In the genomic region with DNA sequence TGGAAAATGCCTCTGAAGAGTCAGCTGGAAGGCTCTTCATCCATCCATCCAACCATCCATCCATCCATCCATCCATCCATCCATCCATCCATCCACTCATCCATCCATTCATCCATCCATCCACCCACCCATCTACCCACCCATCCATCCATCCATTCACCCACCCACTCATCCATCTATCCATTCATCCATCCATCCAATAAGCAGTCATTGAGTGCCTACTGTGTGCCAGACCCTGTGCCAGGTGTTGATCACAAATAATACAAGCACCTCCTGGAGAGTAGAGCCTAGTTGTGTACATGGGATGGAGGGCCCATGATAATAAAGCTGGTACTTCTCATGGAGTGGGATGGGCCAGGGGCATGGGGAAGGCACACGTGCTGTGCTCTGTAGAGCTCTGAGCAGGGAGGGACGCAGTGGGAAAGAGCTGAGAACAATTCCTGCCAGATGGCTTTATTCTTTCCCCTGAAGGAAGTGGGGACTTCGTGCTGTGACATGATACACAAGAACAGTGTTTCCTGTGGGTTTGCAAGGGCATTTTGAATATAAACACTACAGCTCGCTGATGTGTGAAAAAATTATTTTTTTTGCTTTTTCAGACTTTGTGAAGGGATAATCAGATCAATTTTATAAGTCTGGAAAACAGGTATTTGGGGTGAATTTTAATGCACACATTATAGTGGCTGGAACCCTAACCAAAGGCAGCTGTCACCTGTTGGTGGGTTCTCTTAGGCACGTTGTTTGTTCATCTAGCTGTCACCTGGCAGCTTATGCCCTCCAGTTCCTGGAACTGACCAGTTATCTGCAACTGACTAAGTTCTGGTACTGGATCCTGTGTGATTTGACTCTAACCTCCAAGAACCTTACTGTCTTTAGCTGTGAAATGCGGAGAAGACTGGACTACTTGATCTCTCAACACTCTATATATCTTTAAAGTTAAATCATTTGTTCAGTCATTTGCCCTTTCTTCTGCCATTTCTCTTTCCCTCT, we compare ENCODE assay signal across 17 cellular contexts.
DNase-seq lines count a peak whose midpoint lies in the region; ATAC-seq and TF ChIP-seq lines count a peak whose summit lies in the region.
"Had no signal": no experiment of that assay in that cellular context is flagged by ENCODE, and none has a peak within 500 bp of the region (broad histone marks: within the 10 kb centered on the region; RNA-seq: fewer than 3 reads in every experiment).

No MANE protein-coding gene starts in this region.

- H3K9me3 Mint-ChIP-seq in CD4-positive, alpha-beta T cell: no peaks in the 10 kb centered on the region
- no peaks in the 10 kb centered on the region for H3K9me3 Mint-ChIP-seq in T-helper 1 cell treated with Interleukin-12 subunit alpha and Interleukin-12 subunit beta and Interleukin-4 antibody, amounts not matched to agents 30 μg/mL and 1 μg/mL, for 36 hours
- H3K9me3 Mint-ChIP-seq in endothelial cell (ENCODE audit: unreplicated experiment) (no peaks in the 10 kb centered on the region), MCF 10A (ENCODE audit: unreplicated experiment) (no peaks in the 10 kb centered on the region)
- H3K9me3 Mint-ChIP-seq: nephron progenitor cell had no signal

- BruUV-seq in MCF 10A (replicated peaks; lab: Mats Ljungman, UMichigan): no TSS peak

- POLR2A ChIA-PET in CD4-positive, alpha-beta T cell (lab: Charles Lee): interaction anchor here (1.1 to 1.9 kb wide), 9 partner anchors 11 to 113 kb away, joined by 3 to 9 read pairs (median 6); a partner anchor contains a TSS
- POLR2A ChIA-PET in MCF 10A (lab: Yijun Ruan, JAX): interaction anchor here (0.6 kb wide), 1 partner anchor 25 kb away, joined by 3 read pairs; no protein-coding TSS in a partner anchor

- H3K79me2 ChIP-seq in DOHH2 (ENCODE audit: control insufficient read depth, low read length): no peaks in the 10 kb centered on the region

- H3K4me3 ChIP-seq in DOHH2 (ENCODE audit: low read length): no peak overlapping the region
- H3K4me3 ChIP-seq in mucosa of descending colon: no peak overlapping the region
- H3K4me3 ChIP-seq: upper lobe of left lung had no signal

- H3K4me2 ChIP-seq in DOHH2 (ENCODE audit: low read length): peak overlapping the region; percentile 16; the same call in 1 of the 2 replicates

- H3K4me1 Mint-ChIP-seq in CD4-positive, alpha-beta T cell (ENCODE audit: low read depth): peaks cover 76% of the 10 kb centered on the region
- peaks cover 21% of the 10 kb centered on the region for H3K4me1 Mint-ChIP-seq in T-helper 1 cell treated with Interleukin-12 subunit alpha and Interleukin-12 subunit beta and Interleukin-4 antibody, amounts not matched to agents 30 μg/mL and 1 μg/mL, for 36 hours (ENCODE audit: low read depth)
- H3K4me1 Mint-ChIP-seq in endothelial cell (ENCODE audit: unreplicated experiment) (peaks cover 45% of the 10 kb centered on the region), MCF 10A (ENCODE audit: insufficient read depth, unreplicated experiment) (no peaks in the 10 kb centered on the region)
- H3K4me1 Mint-ChIP-seq: nephron progenitor cell had no signal

- no peak for TF ChIP-seq CTCF in CD4-positive, alpha-beta T cell (IDR thresholded peaks at IDR 0.05)
- TF ChIP-seq CTCF in DOHH2 (IDR thresholded peaks at IDR 0.05; ENCODE audit: low read depth, low read length, poor library complexity, severe bottlenecking) (no peak), endothelial cell (IDR thresholded peaks at IDR 0.05; ENCODE audit: unreplicated experiment) (no peak), mucosa of descending colon (IDR thresholded peaks at IDR 0.05) (no peak), MCF 10A (IDR thresholded peaks at IDR 0.05; ENCODE audit: unreplicated experiment) (no peak)

- intact Hi-C loops in CD4-positive, alpha-beta T cell (cut with DNase I, micrococcal nuclease): no loop called here
- intact Hi-C loops in mucosa of descending colon (cut with DNase I, micrococcal nuclease): no loop called here
- intact Hi-C loops in MCF 10A (cut with micrococcal nuclease): no loop called here

- CTCF ChIA-PET in CD4-positive, alpha-beta T cell (lab: Charles Lee): no interaction called here
- CTCF ChIA-PET in MCF 10A (lab: Yijun Ruan, JAX): interaction anchor here (0.6 to 1.4 kb wide), 5 partner anchors 8 to 159 kb away, joined by 3 to 5 read pairs (median 3); no protein-coding TSS in a partner anchor

- no peaks in the 10 kb centered on the region for H3K27me3 Mint-ChIP-seq in CD4-positive, alpha-beta T cell
- H3K27me3 Mint-ChIP-seq in T-helper 1 cell treated with Interleukin-12 subunit alpha and Interleukin-12 subunit beta and Interleukin-4 antibody, amounts not matched to agents 30 μg/mL and 1 μg/mL, for 36 hours (ENCODE audit: low read depth): no peaks in the 10 kb centered on the region
- H3K27me3 Mint-ChIP-seq in endothelial cell (ENCODE audit: unreplicated experiment) (no peaks in the 10 kb centered on the region), MCF 10A (ENCODE audit: insufficient read depth, unreplicated experiment) (peaks cover 15% of the 10 kb centered on the region)

- H3K27me3 ChIP-seq in CD4-positive, alpha-beta T cell (ENCODE audit: control insufficient read depth, insufficient read depth, low read length): no peaks in the 10 kb centered on the region
- 0 out of 2 replicates have a peak, but pooled peaks cover 3% of the 10 kb centered on the region for H3K27me3 ChIP-seq in DOHH2 (ENCODE audit: control insufficient read depth, low read length)
- H3K27me3 ChIP-seq: upper lobe of left lung had no signal

- no peaks in the 10 kb centered on the region for H3K9me2 ChIP-seq in DOHH2 (replicated peaks; ENCODE audit: control insufficient read depth, low read length)

- H3K4me1 ChIP-seq in DOHH2 (ENCODE audit: control insufficient read depth, low read length) (peaks cover 8% of the 10 kb centered on the region), mucosa of descending colon (ENCODE audit: low read depth) (no peaks in the 10 kb centered on the region)

- H3F3A ChIP-seq in DOHH2 (ENCODE audit: control insufficient read depth, insufficient read depth): no peaks in the 10 kb centered on the region

- H3K4me3 Mint-ChIP-seq in CD4-positive, alpha-beta T cell: peak overlapping the region; percentile 75
- no peak overlapping the region for H3K4me3 Mint-ChIP-seq in T-helper 1 cell treated with Interleukin-12 subunit alpha and Interleukin-12 subunit beta and Interleukin-4 antibody, amounts not matched to agents 30 μg/mL and 1 μg/mL, for 36 hours
- H3K4me3 Mint-ChIP-seq in endothelial cell (ENCODE audit: unreplicated experiment) (no peak overlapping the region), MCF 10A (ENCODE audit: unreplicated experiment) (no peak overlapping the region)
- H3K4me3 Mint-ChIP-seq: nephron progenitor cell had no signal

- peak; percentile 26 for ATAC-seq in CD4-positive, alpha-beta T cell (ENCODE audit: poor library complexity)
- ATAC-seq in GM21515 (IDR thresholded peaks at IDR 0.05; ENCODE audit: unreplicated experiment): no peak
- ATAC-seq in mucosa of descending colon: no peak

- peak overlapping the region; percentile 50 for H3K27ac Mint-ChIP-seq in CD4-positive, alpha-beta T cell
- H3K27ac Mint-ChIP-seq in T-helper 1 cell treated with Interleukin-12 subunit alpha and Interleukin-12 subunit beta and Interleukin-4 antibody, amounts not matched to agents 30 μg/mL and 1 μg/mL, for 36 hours: peak overlapping the region; percentile 63
- H3K27ac Mint-ChIP-seq in endothelial cell (ENCODE audit: unreplicated experiment): peak overlapping the region; percentile 58
- H3K27ac Mint-ChIP-seq in MCF 10A (ENCODE audit: low read depth, unreplicated experiment): no peak overlapping the region
- H3K27ac Mint-ChIP-seq: nephron progenitor cell had no signal

- no peaks in the 10 kb centered on the region for H4K20me1 ChIP-seq in DOHH2 (ENCODE audit: control insufficient read depth, insufficient read depth, low read depth, low read length)

- H3K27ac ChIP-seq in CD4-positive, alpha-beta T cell (ENCODE audit: low read depth, low read length): no peak overlapping the region
- H3K27ac ChIP-seq in DOHH2 (ENCODE audit: low read depth, low read length): no peak overlapping the region
- H3K27ac ChIP-seq: upper lobe of left lung had no signal

- no peak for DNase-seq in CD4-positive, alpha-beta T cell
- no peak for DNase-seq in endothelial cell (ENCODE audit: low spot score)
- no peak for DNase-seq in mucosa of descending colon
- DNase-seq in foreskin melanocyte: no peak
- no peak for DNase-seq in MCF 10A (ENCODE audit: unreplicated experiment)
- DNase-seq: COR-L47; effector CD8-positive, alpha-beta T cell; NCI-H1092 treated with DMSO at 0.1 percent for 48 hours; NCI-H2171 treated with DMSO at 0.1 percent for 48 hours; nephron progenitor cell; retina; Right ventricle myocardium superior; stimulated activated CD4-positive, alpha-beta T cell treated with anti-CD3 and anti-CD28 coated beads, Interleukin-1b, Interleukin-23, amount 100 ng/mL, for 48 hours; upper lobe of left lung had no signal

- H3K9me3 ChIP-seq in CD4-positive, alpha-beta T cell (ENCODE audit: control insufficient read depth, low read length): no peaks in the 10 kb centered on the region
- no peaks in the 10 kb centered on the region for H3K9me3 ChIP-seq in DOHH2 (ENCODE audit: control insufficient read depth, insufficient read depth, low read length)
- no peaks in the 10 kb centered on the region for H3K9me3 ChIP-seq in mucosa of descending colon
- H3K9me3 ChIP-seq: upper lobe of left lung had no signal

- H3K36me3 ChIP-seq in DOHH2 (ENCODE audit: control insufficient read depth, low read length): no peaks in the 10 kb centered on the region
- no peaks in the 10 kb centered on the region for H3K36me3 ChIP-seq in mucosa of descending colon (ENCODE audit: low read depth)
- H3K36me3 ChIP-seq: upper lobe of left lung had no signal

- H3K36me3 Mint-ChIP-seq in CD4-positive, alpha-beta T cell (ENCODE audit: low read depth): peaks cover 14% of the 10 kb centered on the region
- peaks cover 16% of the 10 kb centered on the region for H3K36me3 Mint-ChIP-seq in T-helper 1 cell treated with Interleukin-12 subunit alpha and Interleukin-12 subunit beta and Interleukin-4 antibody, amounts not matched to agents 30 μg/mL and 1 μg/mL, for 36 hours (ENCODE audit: low read depth)
- H3K36me3 Mint-ChIP-seq in endothelial cell (ENCODE audit: low read depth, unreplicated experiment): peaks cover 7% of the 10 kb centered on the region
- no peaks in the 10 kb centered on the region for H3K36me3 Mint-ChIP-seq in MCF 10A (ENCODE audit: insufficient read depth, unreplicated experiment)
